ENCODE assay signal across 24 cellular contexts in genomic region chr2:7701807-7702206, GRCh38.
DNase-seq lines count a peak whose midpoint lies in the region; ATAC-seq, FAIRE-seq and TF ChIP-seq lines count a peak whose summit lies in the region.
"Had no signal": no experiment of that assay in that cellular context is flagged by ENCODE, and none has a peak within 500 bp of the region (broad histone marks: within the 10 kb centered on the region; RNA-seq: fewer than 3 reads in every experiment).

No MANE protein-coding gene starts in this region.

- peak overlapping the region; percentile 82 for H4K8ac ChIP-seq in mesendoderm (ENCODE audit: low read depth, low read length)

- H2BK15ac ChIP-seq in mesendoderm (replicated peaks; ENCODE audit: low read depth): no peak overlapping the region

- no peak overlapping the region for H3K27ac Mint-ChIP-seq in MCF 10A (ENCODE audit: low read depth, unreplicated experiment)

- no peaks in the 10 kb centered on the region for H3K27me3 Mint-ChIP-seq in MCF 10A (ENCODE audit: insufficient read depth, unreplicated experiment)

- H3K9ac ChIP-seq in mammary epithelial cell (ENCODE audit: insufficient read depth, low read length) (no peak overlapping the region), mesendoderm (ENCODE audit: low read length) (no peak overlapping the region)

- peaks cover 25% of the 10 kb centered on the region for H3K4me1 ChIP-seq in mammary epithelial cell (ENCODE audit: insufficient read depth, low read length)
- peaks cover 3% of the 10 kb centered on the region for H3K4me1 ChIP-seq in mesendoderm (ENCODE audit: control insufficient read depth, low read depth, low read length)
- no peaks in the 10 kb centered on the region for H3K4me1 ChIP-seq in A673 (ENCODE audit: insufficient read depth, low read length, poor library complexity, severe bottlenecking)
- H3K4me1 ChIP-seq: Peyer's patch, SJCRH30 had no signal

- H3K9me3 ChIP-seq in mammary epithelial cell (replicated peaks; ENCODE audit: insufficient read depth, low read length) (no peaks in the 10 kb centered on the region), A673 (ENCODE audit: low read depth, low read length, poor library complexity, severe bottlenecking) (no peaks in the 10 kb centered on the region)
- H3K9me3 ChIP-seq: Peyer's patch, SJCRH30 had no signal

- FAIRE-seq in bronchial epithelial cell (lab: Jason Lieb, UNC): no peak
- FAIRE-seq: G401.6, H54, HepG2 had no signal

- H4K5ac ChIP-seq in mesendoderm (ENCODE audit: low read length): no peak overlapping the region

- dilution Hi-C loops in mammary epithelial cell (cut with HindIII; ENCODE audit: low sequenced_read_pairs): no loop called here

- H2AK5ac ChIP-seq in mesendoderm (ENCODE audit: low read length): no peak overlapping the region

- POLR2A ChIA-PET in MCF 10A (lab: Yijun Ruan, JAX): no interaction called here
- POLR2A ChIA-PET in A673 (lab: Charles Lee; ENCODE audit: low non-redundant PET): no interaction called here

- CTCF ChIA-PET in mammary epithelial cell (lab: Charles Lee; ENCODE audit: low non-redundant PET) (no interaction called here), MCF 10A (lab: Yijun Ruan, JAX) (no interaction called here), A673 (lab: Charles Lee) (no interaction called here)

- peaks cover 2% of the 10 kb centered on the region for H3K4me1 Mint-ChIP-seq in MCF 10A (ENCODE audit: insufficient read depth, unreplicated experiment)

- peak overlapping the region; percentile 77 for H3K18ac ChIP-seq in mesendoderm (ENCODE audit: low read length)

- H3K4ac ChIP-seq in mesendoderm (ENCODE audit: low read depth, low read length): no peak overlapping the region

- ATAC-seq in GM18873 (IDR thresholded peaks at IDR 0.05; ENCODE audit: low FRiP score, unreplicated experiment) (no peak), HG03045 (IDR thresholded peaks at IDR 0.05; ENCODE audit: unreplicated experiment) (no peak)
- ATAC-seq: HepG2 had no signal

- in situ Hi-C loops in mammary epithelial cell (cut with MboI; ENCODE audit: low sequenced_read_pairs in 2 of 2): no loop called here

- intact Hi-C loops in mammary epithelial cell (cut with micrococcal nuclease): loop anchor here (10.0 kb wide), 2 partner anchors 303 to 393 kb away; no protein-coding TSS in a partner anchor
- intact Hi-C loops in MCF 10A (cut with micrococcal nuclease): no loop called here
- intact Hi-C loops in A673 (cut with micrococcal nuclease; ENCODE audit: unreplicated experiment): no loop called here

- peak overlapping the region; percentile 51 for H2BK120ac ChIP-seq in mesendoderm (ENCODE audit: low read depth, low read length)

- DNase-seq in mammary epithelial cell (no peak), MCF 10A (ENCODE audit: unreplicated experiment) (no peak), bronchial epithelial cell (ENCODE audit: low read depth) (peak; percentile 23), mesendoderm (no peak), A673 (ENCODE audit: low spot score) (no peak)
- DNase-seq: 8988T, DMS153, DND-41, Karpas-422, NCI-H1092 treated with DMSO at 0.1 percent for 48 hours, NCI-H1436, NCI-H187, NCI-H2081 treated with DMSO at 0.1 percent for 48 hours, NCI-H2171, NCI-H226, NCI-H510A, NCI-H69, Peyer's patch, SJCRH30 had no signal

- H3K27ac ChIP-seq in mammary epithelial cell (ENCODE audit: insufficient read depth, low read depth, low read length) (no peak overlapping the region), mesendoderm (ENCODE audit: low read depth, low read length) (peak overlapping the region; percentile 45), A673 (ENCODE audit: low read depth, low read length, poor library complexity, severe bottlenecking) (no peak overlapping the region)
- H3K27ac ChIP-seq: Peyer's patch, SJCRH30 had no signal

- no peaks in the 10 kb centered on the region for H3K9me3 Mint-ChIP-seq in MCF 10A (ENCODE audit: unreplicated experiment)

- H3K36me3 ChIP-seq in mammary epithelial cell (ENCODE audit: insufficient read depth, low read length) (no peaks in the 10 kb centered on the region), bronchial epithelial cell (ENCODE audit: control insufficient read depth, insufficient read depth, low read length) (no peaks in the 10 kb centered on the region), mesendoderm (ENCODE audit: control insufficient read depth, insufficient read depth, low read length) (no peaks in the 10 kb centered on the region), A673 (ENCODE audit: insufficient read depth, low read length, poor library complexity, severe bottlenecking) (no peaks in the 10 kb centered on the region)
- H3K36me3 ChIP-seq: Peyer's patch, SJCRH30 had no signal

- H3K79me2 ChIP-seq in mammary epithelial cell (ENCODE audit: insufficient read depth, low read length): no peaks in the 10 kb centered on the region
- no peaks in the 10 kb centered on the region for H3K79me2 ChIP-seq in mesendoderm (ENCODE audit: control insufficient read depth, insufficient read depth, low read length)

- H3K4me2 ChIP-seq in mammary epithelial cell (ENCODE audit: insufficient read depth, low read depth, low read length): no peak overlapping the region
- no peak overlapping the region for H3K4me2 ChIP-seq in mesendoderm (ENCODE audit: low read length)

- H3K23ac ChIP-seq in mesendoderm (ENCODE audit: low read length): no peak overlapping the region

- no peaks in the 10 kb centered on the region for H3K36me3 Mint-ChIP-seq in MCF 10A (ENCODE audit: insufficient read depth, unreplicated experiment)

- WGBS in mammary epithelial cell (ENCODE audit: low coverage, missing lambda C conversion rate): 18% methylated on average over 1 of the region's 1 CpG
- no CpG with 5 or more reads among the region's 1 CpG for WGBS in mesendoderm (ENCODE audit: extremely low coverage, insufficient coverage, low lambda C conversion rate)

- no peak overlapping the region for H3K4me3 Mint-ChIP-seq in MCF 10A (ENCODE audit: unreplicated experiment)

- H3K4me3 ChIP-seq in mammary epithelial cell (replicated peaks in 1 of 3; ENCODE audit: insufficient read depth in 1 of 3, low read depth in 2 of 3, low read length in 3 of 3): no peak overlapping the region
- no peak overlapping the region for H3K4me3 ChIP-seq in bronchial epithelial cell (ENCODE audit: low read depth, low read length)
- H3K4me3 ChIP-seq in mesendoderm (ENCODE audit: low read length): no peak overlapping the region
- no peak overlapping the region for H3K4me3 ChIP-seq in A673 (ENCODE audit: low read depth, low read length, poor library complexity, severe bottlenecking)
- H3K4me3 ChIP-seq: Peyer's patch, SJCRH30 had no signal

- H4K20me1 ChIP-seq in mammary epithelial cell (ENCODE audit: insufficient read depth, low read length): no peaks in the 10 kb centered on the region

- H3K79me1 ChIP-seq in mesendoderm (ENCODE audit: low read length): no peaks in the 10 kb centered on the region

- peak overlapping the region; percentile 34 for H2AFZ ChIP-seq in mammary epithelial cell (ENCODE audit: low read depth, low read length)

- H3K27me3 ChIP-seq in mammary epithelial cell (ENCODE audit: insufficient read depth, low read length) (no peaks in the 10 kb centered on the region), bronchial epithelial cell (ENCODE audit: control insufficient read depth, insufficient read depth, low read length) (no peaks in the 10 kb centered on the region), mesendoderm (ENCODE audit: insufficient read depth, low read length, poor library complexity) (no peaks in the 10 kb centered on the region), A673 (replicated peaks; ENCODE audit: insufficient read depth, low read depth, low read length, poor library complexity) (no peaks in the 10 kb centered on the region)
- H3K27me3 ChIP-seq: Peyer's patch, SJCRH30 had no signal

- TF ChIP-seq CTCF in mammary epithelial cell (conservative IDR thresholded peaks at IDR 0.05 in 1 of 2, IDR thresholded peaks at IDR 0.05 in 1 of 2; ENCODE audit: extremely low read depth in 1 of 2, insufficient read depth in 1 of 2, low read depth in 1 of 2, low read length in 2 of 2) (no peak), MCF 10A (IDR thresholded peaks at IDR 0.05; ENCODE audit: unreplicated experiment) (no peak), bronchial epithelial cell (IDR thresholded peaks at IDR 0.05; ENCODE audit: insufficient read depth, low read length, severe bottlenecking) (no peak), A673 (conservative IDR thresholded peaks at IDR 0.05; ENCODE audit: low read depth, low read length) (no peak)

- H3K56ac ChIP-seq in mesendoderm (ENCODE audit: low read length): no peak overlapping the region

- BruUV-seq in mammary epithelial cell (replicated peaks; lab: Mats Ljungman, UMichigan) (no TSS peak), MCF 10A (replicated peaks; lab: Mats Ljungman, UMichigan) (no TSS peak), A673 (replicated peaks; lab: Mats Ljungman, UMichigan) (no TSS peak)

- no peak overlapping the region for H2BK5ac ChIP-seq in mesendoderm (ENCODE audit: low read length)
